Comparison of ENCODE assay signal across 22 cellular contexts in genomic region chr3:8709287-8709686, GRCh38. TPM values are rescaled to one million over a fixed set of nuclear protein-coding genes. Genes with fewer than 3 reads are reported as not detected.
DNase-seq lines count a peak whose midpoint lies in the region; ATAC-seq, FAIRE-seq and TF ChIP-seq lines count a peak whose summit lies in the region.
"Had no signal": no experiment of that assay in that cellular context is flagged by ENCODE, and none has a peak within 500 bp of the region (broad histone marks: within the 10 kb centered on the region; RNA-seq: fewer than 3 reads in every experiment).

No MANE protein-coding gene starts in this region.

- 20% methylated on average over 4 of the region's 5 CpGs for WGBS in HepG2 (ENCODE audit: low lambda C conversion rate)
- WGBS in right lobe of liver (ENCODE audit: insufficient coverage, low coverage, low lambda C conversion rate, missing lambda C conversion rate) = 58% methylated on average over 5 of the region's 5 CpGs

- in situ Hi-C loops in HepG2 (cut with HindIII; ENCODE audit: extremely low pct_ligation_motif_present, low pct_unique_long_range_greater_than_20kb) = no loop called here

- H3K27ac ChIP-seq in HepG2 (ENCODE audit: extremely low read length, insufficient read depth, low read length) = no peak overlapping the region
- no peak overlapping the region for H3K27ac ChIP-seq in right lobe of liver
- peak overlapping the region; percentile 87 for H3K27ac ChIP-seq in VCaP
- no peak overlapping the region for H3K27ac ChIP-seq in Karpas-422 (ENCODE audit: low read length)
- H3K27ac ChIP-seq in substantia nigra (ENCODE audit: low read depth, low read length, poor library complexity, severe bottlenecking) = no peak overlapping the region
- H3K27ac ChIP-seq: BLaER1 treated with 17β-estradiol and CSF1 and Interleukin-3, amounts not matched to agents 10 nM and 100 nM had no signal

- no peak for TF ChIP-seq POLR2A in HepG2 (IDR thresholded peaks at IDR 0.05; ENCODE audit: insufficient read depth in 1 of 2, low read depth in 2 of 2, low read length in 2 of 2)
- TF ChIP-seq POLR2A in right lobe of liver (IDR thresholded peaks at IDR 0.05) = no peak

- ATAC-seq in HepG2 = no peak
- no peak for ATAC-seq in right lobe of liver
- ATAC-seq in stimulated activated effector memory CD8-positive, alpha-beta T cell treated with anti-CD3 and anti-CD28 coated beads, Interleukin-12 subunit alpha, Interleukin-12 subunit beta, amount 100 ng/mL, for 72 hours = no peak
- ATAC-seq: SK-N-SH treated with all-trans-retinoic acid at 6 μM for 48 hours had no signal

- no peak overlapping the region for H3K27ac Mint-ChIP-seq in stimulated activated effector memory CD8-positive, alpha-beta T cell treated with anti-CD3 and anti-CD28 coated beads, Interleukin-12 subunit alpha, Interleukin-12 subunit beta, amount 100 ng/mL, for 72 hours
- H3K27ac Mint-ChIP-seq: CD4-positive, alpha-beta memory T cell had no signal

- H3K9me3 ChIP-seq in HepG2 (ENCODE audit: low read length) (no peaks in the 10 kb centered on the region), right lobe of liver (no peaks in the 10 kb centered on the region), Karpas-422 (ENCODE audit: low read length) (peaks cover 7% of the 10 kb centered on the region; the same call in 1 of the 2 replicates)

- BruUV-seq in HepG2 (replicated peaks; lab: Mats Ljungman, UMichigan) = no TSS peak

- H3K36me3 ChIP-seq in HepG2 (replicated peaks in 1 of 2; ENCODE audit: control insufficient read depth in 1 of 2, insufficient read depth in 2 of 2, low read length in 2 of 2) (no peaks in the 10 kb centered on the region), right lobe of liver (no peaks in the 10 kb centered on the region), Karpas-422 (ENCODE audit: insufficient read depth, low read length) (no peaks in the 10 kb centered on the region)
- H3K36me3 ChIP-seq: BLaER1 treated with 17β-estradiol and CSF1 and Interleukin-3, amounts not matched to agents 10 nM and 100 nM had no signal

- TF ChIP-seq EP300 in HepG2 (IDR thresholded peaks at IDR 0.05; ENCODE audit: low read depth in 2 of 2, low read length in 2 of 2) (no peak), HepG2 (CRISPR knock-in tag; IDR thresholded peaks at IDR 0.05; ENCODE audit: borderline replicate concordance) (no peak)

- H3K9me3 Mint-ChIP-seq in stimulated activated effector memory CD8-positive, alpha-beta T cell treated with anti-CD3 and anti-CD28 coated beads, Interleukin-12 subunit alpha, Interleukin-12 subunit beta, amount 100 ng/mL, for 72 hours = no peaks in the 10 kb centered on the region

- no peaks in the 10 kb centered on the region for H3K36me3 Mint-ChIP-seq in stimulated activated effector memory CD8-positive, alpha-beta T cell treated with anti-CD3 and anti-CD28 coated beads, Interleukin-12 subunit alpha, Interleukin-12 subunit beta, amount 100 ng/mL, for 72 hours
- H3K36me3 Mint-ChIP-seq: CD4-positive, alpha-beta memory T cell had no signal

- H3K79me2 ChIP-seq in HepG2 (ENCODE audit: insufficient read depth, low read length) (no peaks in the 10 kb centered on the region), Karpas-422 (ENCODE audit: low read length) (no peaks in the 10 kb centered on the region)

- H3K4me3 Mint-ChIP-seq in stimulated activated effector memory CD8-positive, alpha-beta T cell treated with anti-CD3 and anti-CD28 coated beads, Interleukin-12 subunit alpha, Interleukin-12 subunit beta, amount 100 ng/mL, for 72 hours = no peak overlapping the region
- H3K4me3 Mint-ChIP-seq: CD4-positive, alpha-beta memory T cell had no signal

- intact Hi-C loops in HepG2 (cut with micrococcal nuclease; ENCODE audit: unreplicated experiment) (no loop called here), right lobe of liver (cut with DNase I) (no loop called here)

- H3K4me3 ChIP-seq in HepG2 (replicated peaks in 1 of 3; ENCODE audit: insufficient read depth in 1 of 3, low read depth in 2 of 3, low read length in 3 of 3) (no peak overlapping the region), right lobe of liver (no peak overlapping the region), Karpas-422 (ENCODE audit: low read length) (no peak overlapping the region)
- H3K4me3 ChIP-seq: BLaER1 treated with 17β-estradiol and CSF1 and Interleukin-3, amounts not matched to agents 10 nM and 100 nM had no signal

- no peak for TF ChIP-seq RAD21 in HepG2 (CRISPR knock-in tag; IDR thresholded peaks at IDR 0.05)

- CTCF ChIA-PET in HepG2 (lab: Yijun Ruan, JAX; ENCODE audit: low intra/inter-chr PET ratio, low total read pairs) = no interaction called here

- no peaks in the 10 kb centered on the region for H4K20me1 ChIP-seq in HepG2 (ENCODE audit: insufficient read depth, low read length)
- H4K20me1 ChIP-seq in Karpas-422 (ENCODE audit: insufficient read depth, low read depth, low read length) = 0 out of 2 replicates have a peak, but pooled peaks cover 6% of the 10 kb centered on the region
- H4K20me1 ChIP-seq: BLaER1 treated with 17β-estradiol and CSF1 and Interleukin-3, amounts not matched to agents 10 nM and 100 nM had no signal

- POLR2A ChIA-PET in HepG2 (lab: Yijun Ruan, JAX) = no interaction called here

- H3K4me2 ChIP-seq in HepG2 (ENCODE audit: low read depth, low read length) (peak overlapping the region; percentile 29; the same call in 1 of the 2 replicates), Karpas-422 (ENCODE audit: low read depth, low read length, poor library complexity, severe bottlenecking) (no peak overlapping the region)

- H3K4me1 ChIP-seq in HepG2 (ENCODE audit: insufficient read depth, low read length) = peaks cover 34% of the 10 kb centered on the region
- no peaks in the 10 kb centered on the region for H3K4me1 ChIP-seq in right lobe of liver
- peaks cover 12% of the 10 kb centered on the region for H3K4me1 ChIP-seq in Karpas-422 (ENCODE audit: low read length)

- H3K27me3 ChIP-seq in HepG2 (ENCODE audit: control insufficient read depth in 1 of 2, insufficient read depth in 2 of 2, low read length in 2 of 2) = peaks cover 3 to 44% of the 10 kb centered on the region in 2 experiments; a peak in 4 of 5 replicates
- no peaks in the 10 kb centered on the region for H3K27me3 ChIP-seq in right lobe of liver
- H3K27me3 ChIP-seq in Karpas-422 (ENCODE audit: low read length) = no peaks in the 10 kb centered on the region
- H3K27me3 ChIP-seq: BLaER1 treated with 17β-estradiol and CSF1 and Interleukin-3, amounts not matched to agents 10 nM and 100 nM had no signal

- DNase-seq in HepG2 (ENCODE audit: low spot score) (no peak), right lobe of liver (no peak), iPS-NIHi11 (ENCODE audit: low spot score) (peak; percentile 0), Karpas-422 (no peak), substantia nigra (lab: John Stamatoyannopoulos, UW) (no peak)
- no peak for DNase-seq in stimulated activated CD4-positive, alpha-beta T cell treated with anti-CD3 and anti-CD28 coated beads, Interleukin-1b, Interleukin-23, amount 100 ng/mL, for 48 hours
- DNase-seq in stimulated activated effector memory CD8-positive, alpha-beta T cell treated with anti-CD3 and anti-CD28 coated beads, Interleukin-12 subunit alpha, Interleukin-12 subunit beta, amount 100 ng/mL, for 72 hours (ENCODE audit: low spot score in 2 of 2) = no peak
- DNase-seq: AML-193; CD4-positive, alpha-beta memory T cell; COR-L47; GDM1; NCI-H1105; NCI-H446; NCI-H524 treated with DMSO at 0.1 percent for 48 hours; SIG-M5 had no signal

- H3K4me1 Mint-ChIP-seq in stimulated activated effector memory CD8-positive, alpha-beta T cell treated with anti-CD3 and anti-CD28 coated beads, Interleukin-12 subunit alpha, Interleukin-12 subunit beta, amount 100 ng/mL, for 72 hours = no peaks in the 10 kb centered on the region
- H3K4me1 Mint-ChIP-seq: CD4-positive, alpha-beta memory T cell had no signal

- H3K9ac ChIP-seq in HepG2 (ENCODE audit: insufficient read depth, low read depth, low read length) = no peak overlapping the region
- no peak overlapping the region for H3K9ac ChIP-seq in Karpas-422 (ENCODE audit: low read length)
- H3K9ac ChIP-seq: BLaER1 treated with 17β-estradiol and CSF1 and Interleukin-3, amounts not matched to agents 10 nM and 100 nM had no signal

- no peaks in the 10 kb centered on the region for H3K9me2 ChIP-seq in Karpas-422 (replicated peaks; ENCODE audit: insufficient read depth, low read length)

- FAIRE-seq in HepG2 (lab: Jason Lieb, UNC) = no peak
- FAIRE-seq: GM12891, RCC 7860 had no signal

- TF ChIP-seq CTCF in HepG2 (CRISPR knock-in tag; IDR thresholded peaks at IDR 0.05) = no peak
- no peak for TF ChIP-seq CTCF in right lobe of liver (IDR thresholded peaks at IDR 0.05)
- TF ChIP-seq CTCF in VCaP (conservative IDR thresholded peaks at IDR 0.05) = no peak

- H2AFZ ChIP-seq in HepG2 (ENCODE audit: low read length) (no peak overlapping the region), Karpas-422 (ENCODE audit: low read length) (no peak overlapping the region)

TF ChIP-seq in HepG2, 621 proteins besides CTCF, POLR2A, EP300 and RAD21 (continues in another document):
- no peak for TF ChIP-seq CHD4 (IDR thresholded peaks at IDR 0.05; ENCODE audit: borderline replicate concordance, low read length)

RNA-seq across cellular contexts. Expression of gene CAV3, which starts 24.3 kb away (rescaled TPM):
- total RNA-seq in HepG2 (2016; rRNA removed; fragmentation: Illumina TruSeq; extraction: Trizol) (not detected in 2 replicates), right lobe of liver (not detected)
- total RNA-seq in HepG2 (2016; cell fraction: cytosol; rRNA removed; fragmentation: Illumina TruSeq; extraction: Trizol; ENCODE audit: low read depth) = not detected in 2 replicates
- total RNA-seq in HepG2 (2016; cell fraction: insoluble cytoplasmic fraction; rRNA removed; fragmentation: Illumina TruSeq; extraction: Trizol) = not detected in 2 replicates
- not detected in 2 replicates for total RNA-seq in HepG2 (2016; cell fraction: membrane; rRNA removed; fragmentation: Illumina TruSeq; extraction: Trizol)
- not detected in 2 replicates for total RNA-seq in HepG2 (2016; cell fraction: nucleus; rRNA removed; fragmentation: Illumina TruSeq; extraction: Trizol)
- polyA plus RNA-seq in HepG2 (2011; rRNA removed) = not detected in 2 replicates
- polyA plus RNA-seq in HepG2 (2011; cell fraction: cytosol; rRNA removed) = not detected in 2 replicates
- not detected in 2 replicates for polyA plus RNA-seq in HepG2 (2011; cell fraction: nucleus; rRNA removed)
- not detected in 2 replicates for polyA plus RNA-seq in HepG2 (2012)
- not detected in 2 replicates for polyA plus RNA-seq in HepG2 (2016; cell fraction: cytosol; fragmentation: Illumina TruSeq; extraction: Trizol; ENCODE audit: low read depth)
- polyA plus RNA-seq in HepG2 (2016; cell fraction: insoluble cytoplasmic fraction; fragmentation: Illumina TruSeq; extraction: Trizol; ENCODE audit: low read depth) = not detected in 2 replicates
- not detected in 2 replicates for polyA plus RNA-seq in HepG2 (2016; cell fraction: membrane; fragmentation: Illumina TruSeq; extraction: Trizol; ENCODE audit: low read depth)
- polyA plus RNA-seq in HepG2 (2016; cell fraction: nucleus; fragmentation: Illumina TruSeq; extraction: Trizol; ENCODE audit: insufficient read depth, low read depth) = not detected in 2 replicates
- polyA minus RNA-seq in HepG2 (2011; rRNA and poly(A)+ RNA removed; ENCODE audit: low replicate concordance) = not detected in 2 replicates
- not detected in 2 replicates for polyA minus RNA-seq in HepG2 (2011; cell fraction: cytosol; rRNA and poly(A)+ RNA removed)
- polyA minus RNA-seq in HepG2 (2011; cell fraction: nucleus; rRNA and poly(A)+ RNA removed) = not detected in 2 replicates
- not detected in 2 replicates for total RNA-seq in Karpas-422 (2014; rRNA removed; shearing (Covaris generic); ENCODE audit: low replicate concordance)
- total RNA-seq: A172; CD4-positive, alpha-beta memory T cell; H4 had no signal
- polyA plus RNA-seq: CD4-positive, alpha-beta memory T cell had no signal
